Comparison of ENCODE assay signal across 24 cellular contexts in the genomic region with DNA sequence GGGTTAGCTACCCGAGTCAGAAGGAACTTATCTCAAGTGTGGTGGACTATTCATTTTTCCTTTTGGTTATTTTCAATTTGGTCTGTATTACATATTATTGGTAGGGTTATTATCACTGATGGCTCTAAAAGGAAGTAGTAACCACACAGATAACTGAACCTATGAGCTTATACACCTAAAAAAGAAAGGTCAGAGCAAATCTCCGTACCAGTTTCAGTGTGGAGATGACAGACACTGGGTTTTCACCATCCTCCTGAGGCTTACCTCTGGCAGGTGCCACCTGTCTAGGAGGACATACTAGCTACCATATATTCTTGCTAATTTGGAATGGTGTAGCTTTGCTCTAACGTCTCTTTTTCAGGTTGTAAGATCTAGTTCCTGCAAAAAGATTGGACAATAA. TPM values are rescaled to one million over a fixed set of nuclear protein-coding genes. Genes with fewer than 3 reads are reported as not detected.
"Had no signal": no experiment of that assay in that cellular context is flagged by ENCODE, and none has a peak within 500 bp of the region (broad histone marks: within the 10 kb centered on the region; RNA-seq: fewer than 3 reads in every experiment).

No MANE protein-coding gene starts in this region.

- H3K4me3 ChIP-seq: adrenal gland, gastrocnemius medialis, heart right ventricle, left ventricle myocardium inferior, spleen, thyroid gland had no signal

- H3K4me1 ChIP-seq: adrenal gland, gastrocnemius medialis, heart right ventricle, left ventricle myocardium inferior, spleen, thyroid gland had no signal

- DNase-seq: activated CD4-positive, alpha-beta memory T cell treated with anti-CD3 and anti-CD28 coated beads for 36 hours; activated CD4-positive, alpha-beta T cell treated with anti-CD3 and anti-CD28 coated beads for 4 hours; activated gamma-delta T cell treated with Interleukin-2 at 50 U/mL for 16 hours; activated T-cell treated with anti-CD3 and anti-CD28 coated beads for 4 hours; adrenal gland; cerebellar nuclear complex; effector CD8-positive, alpha-beta T cell; gastrocnemius medialis; heart right ventricle; kidney glomerular epithelial cell; left ventricle myocardium inferior; nephron progenitor cell; nucleus accumbens; retina; spleen; stimulated activated CD4-positive, alpha-beta T cell treated with anti-CD3 and anti-CD28 coated beads, Interleukin-4, amount 100 ng/mL, for 4 hours; stimulated activated naive CD4-positive, alpha-beta T cell; thyroid gland had no signal

- H3K27me3 ChIP-seq: gastrocnemius medialis, thyroid gland had no signal

- ATAC-seq: activated naive CD4-positive, alpha-beta T cell treated with anti-CD3 and anti-CD28 coated beads, Interleukin-2, amount 50 U/mL, for 72 hours; esophagus mucosa; gastrocnemius medialis; heart right ventricle; WTC11 had no signal

- H3K9me3 ChIP-seq: adrenal gland, gastrocnemius medialis, heart right ventricle, left ventricle myocardium inferior, spleen, thyroid gland had no signal

- H3K27ac ChIP-seq: adrenal gland, gastrocnemius medialis, heart right ventricle, left ventricle myocardium inferior, spleen, thyroid gland had no signal

- H3K36me3 ChIP-seq: adrenal gland, gastrocnemius medialis, heart right ventricle, left ventricle myocardium inferior, spleen, thyroid gland had no signal

RNA-seq across cellular contexts. Expression of gene GAP43, which starts 10.2 kb away (rescaled TPM):
- total RNA-seq: activated CD4-positive, alpha-beta memory T cell treated with anti-CD3 and anti-CD28 coated beads for 36 hours; activated naive CD4-positive, alpha-beta T cell treated with anti-CD3 and anti-CD28 coated beads, Interleukin-2, amount 50 U/mL, for 72 hours; activated T-helper 1 cell treated with anti-CD3 and anti-CD28 coated beads, Interleukin-12 subunit alpha, Interleukin-12 subunit beta, Interleukin-2, Interleukin-4 antibody, amounts not matched to agents 30 ng/mL and 10 ng/mL and 1 ng/mL, durations not matched to agents 14 hours and 24 hours and 36 hours; bronchial epithelial cell; esophagus mucosa; thyroid gland; ureter had no signal
